Comparison of ENCODE assay signal across 8 cellular contexts in the genomic region with DNA sequence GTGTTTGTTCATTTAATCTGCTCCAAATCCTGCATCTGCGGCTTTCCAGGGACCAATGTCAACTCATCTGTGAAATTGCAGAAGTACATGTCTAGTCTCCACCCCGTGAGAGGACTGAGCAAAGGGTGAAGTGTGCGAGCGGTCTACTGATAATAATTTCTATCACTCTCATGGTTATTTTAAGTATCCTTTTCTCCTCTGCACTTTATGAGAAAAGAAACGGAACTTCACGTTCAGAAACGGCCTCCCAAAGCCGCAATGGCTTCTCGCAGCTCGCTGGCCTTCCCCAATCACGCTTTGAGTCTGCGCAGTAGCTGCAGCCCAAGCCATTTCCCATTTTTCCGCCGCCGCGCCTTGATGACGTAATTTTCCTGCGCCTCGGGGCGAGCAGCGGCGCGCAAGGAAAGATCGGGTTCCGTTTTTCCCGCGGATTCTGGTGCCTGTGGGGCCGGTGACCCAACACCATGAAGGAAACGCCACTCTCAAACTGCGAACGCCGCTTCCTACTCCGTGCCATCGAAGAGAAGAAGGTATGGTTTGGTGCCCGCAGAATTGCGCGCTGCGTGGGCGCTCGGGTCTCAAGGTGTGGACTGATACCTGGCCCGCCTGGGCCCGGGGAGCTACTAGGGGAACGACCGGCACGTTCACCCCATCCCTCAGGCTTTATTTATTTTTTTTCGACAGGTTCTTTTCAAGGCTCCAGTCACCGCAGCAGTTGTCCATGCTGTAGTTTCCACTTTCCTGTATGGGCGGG. TPM values are rescaled to one million over a fixed set of nuclear protein-coding genes. Genes with fewer than 3 reads are reported as not detected.
DNase-seq lines count a peak whose midpoint lies in the region; ATAC-seq, FAIRE-seq and TF ChIP-seq lines count a peak whose summit lies in the region.

A gene with protein sequence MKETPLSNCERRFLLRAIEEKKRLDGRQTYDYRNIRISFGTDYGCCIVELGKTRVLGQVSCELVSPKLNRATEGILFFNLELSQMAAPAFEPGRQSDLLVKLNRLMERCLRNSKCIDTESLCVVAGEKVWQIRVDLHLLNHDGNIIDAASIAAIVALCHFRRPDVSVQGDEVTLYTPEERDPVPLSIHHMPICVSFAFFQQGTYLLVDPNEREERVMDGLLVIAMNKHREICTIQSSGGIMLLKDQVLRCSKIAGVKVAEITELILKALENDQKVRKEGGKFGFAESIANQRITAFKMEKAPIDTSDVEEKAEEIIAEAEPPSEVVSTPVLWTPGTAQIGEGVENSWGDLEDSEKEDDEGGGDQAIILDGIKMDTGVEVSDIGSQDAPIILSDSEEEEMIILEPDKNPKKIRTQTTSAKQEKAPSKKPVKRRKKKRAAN (plus strand): TSS at position 363 of the 754 bp plus-strand sequence. CDS start 102 bp downstream, at position 465.

- no peaks in the 10 kb centered on the region for H3K27me3 ChIP-seq in endothelial cell of umbilical vein (ENCODE audit: control insufficient read depth in 2 of 2, insufficient read depth in 2 of 2, low read length in 2 of 2)

- peak; percentile 85 for ATAC-seq in GM21515 (IDR thresholded peaks at IDR 0.05; ENCODE audit: unreplicated experiment)

- peak within 1 kb of the TSS; percentile 95 for H3K9ac ChIP-seq in endothelial cell of umbilical vein (replicated peaks; ENCODE audit: extremely low read depth, insufficient read depth, low read length)

- H2AFZ ChIP-seq in OCI-LY7 (ENCODE audit: low read length) (peak within 1 kb of the TSS; percentile 96), endothelial cell of umbilical vein (ENCODE audit: low read depth, low read length) (peak within 1 kb of the TSS; percentile 97)

- H3K4me3 ChIP-seq in OCI-LY7 (ENCODE audit: low read depth, low read length, poor library complexity, severe bottlenecking) (peak within 1 kb of the TSS; percentile 95), endothelial cell of umbilical vein (replicated peaks in 1 of 3; ENCODE audit: insufficient read depth in 1 of 3, low read depth in 1 of 3, low read length in 3 of 3) (peak within 1 kb of the TSS; percentile 84 to 93 (median 84))

- dilution Hi-C loops in endothelial cell of umbilical vein (cut with MboI; ENCODE audit: extremely low pct_ligation_motif_present, low sequenced_read_pairs), result no loop called here

- H3K27ac ChIP-seq in OCI-LY7 (ENCODE audit: low read depth, low read length, poor library complexity, severe bottlenecking) (peak within 1 kb of the TSS; percentile 87), endothelial cell of umbilical vein (ENCODE audit: insufficient read depth, low read depth, low read length) (peak within 1 kb of the TSS; percentile 80)

- H3K36me3 ChIP-seq in OCI-LY7 (ENCODE audit: insufficient read depth, low read length) (peaks cover 36% of the 10 kb centered on the region), endothelial cell of umbilical vein (ENCODE audit: control insufficient read depth in 2 of 2, extremely low read depth in 1 of 2, insufficient read depth in 2 of 2, low read length in 2 of 2) (peaks cover 3 to 5% of the 10 kb centered on the region in 2 experiments)

- BruUV-seq in OCI-LY7 (replicated peaks; lab: Mats Ljungman, UMichigan), result no TSS peak
- BruUV-seq in endothelial cell of umbilical vein (replicated peaks; lab: Mats Ljungman, UMichigan), result TSS peak; percentile 73

- H3K9me1 ChIP-seq in endothelial cell of umbilical vein (replicated peaks; ENCODE audit: control insufficient read depth, extremely low read depth, insufficient read depth, low read length), result no peaks in the 10 kb centered on the region

- CTCF ChIA-PET in OCI-LY7 (lab: Charles Lee; ENCODE audit: unreplicated experiment) (no interaction called here), endothelial cell of umbilical vein (lab: Charles Lee) (interaction anchor here (0.8 to 1.4 kb wide), 3 partner anchors 11 to 23 kb away, joined by 3 to 6 read pairs (median 4); no protein-coding TSS in a partner anchor)

- H4K20me1 ChIP-seq in OCI-LY7 (ENCODE audit: insufficient read depth, low read length) (no peaks in the 10 kb centered on the region), endothelial cell of umbilical vein (replicated peaks; ENCODE audit: control insufficient read depth, extremely low read depth, insufficient read depth, low read length) (no peaks in the 10 kb centered on the region)

- intact Hi-C loops in OCI-LY7 (cut with micrococcal nuclease; ENCODE audit: unreplicated experiment), result loop anchor here (1.0 kb wide), 1 partner anchor 22 kb away; the partner anchor contains the start of gene CCNA2
- intact Hi-C loops in endothelial cell of umbilical vein (cut with micrococcal nuclease), result loop anchor here (1.0 kb wide), 3 partner anchors 22 to 104 kb away; partner anchors contain the start of genes BBS7 and CCNA2

- peak; percentile 91 for TF ChIP-seq POLR2A in endothelial cell of umbilical vein (IDR thresholded peaks at IDR 0.05; ENCODE audit: low read depth, low read length)

- POLR2A ChIA-PET in OCI-LY7 (lab: Charles Lee) (interaction anchor here (0.5 to 3.8 kb wide), 7 partner anchors 10 to 31 kb away, joined by 3 to 22 read pairs (median 6); partner anchors contain the start of gene CCNA2), endothelial cell of umbilical vein (lab: Charles Lee) (interaction anchor here (1.3 kb wide), 1 partner anchor 11 kb away, joined by 3 read pairs; no protein-coding TSS in a partner anchor)

- H3K79me2 ChIP-seq in OCI-LY7 (ENCODE audit: insufficient read depth, low read depth, low read length) (peaks cover 43% of the 10 kb centered on the region), endothelial cell of umbilical vein (ENCODE audit: control insufficient read depth, insufficient read depth, low read length) (peaks cover 15% of the 10 kb centered on the region)

- DNase-seq in D341Med (ENCODE audit: low spot score) (peak; percentile 95), HuH-7 (ENCODE audit: low spot score) (peak; percentile 52), OCI-LY7 (ENCODE audit: low spot score) (peak; percentile 93), activated T-cell treated with anti-CD3 and anti-CD28 coated beads for 1 hour (ENCODE audit: low read depth) (peak; percentile 95), endothelial cell of umbilical vein (ENCODE audit: low read depth, low spot score) (peak; percentile 96), middle frontal gyrus (ENCODE audit: extremely low spot score, low spot score) (peak; percentile 88)
- DNase-seq in stimulated activated CD8-positive, alpha-beta memory T cell treated with anti-CD3 and anti-CD28 coated beads, Interleukin-2, amount 100 ng/mL, for 48 hours (ENCODE audit: low read depth in 2 of 2), result peak; percentile 86 to 90

- no peaks in the 10 kb centered on the region for H3K9me2 ChIP-seq in OCI-LY7 (ENCODE audit: insufficient read depth, low read length)

- H3K9me3 ChIP-seq in OCI-LY7 (ENCODE audit: low read length), result no peaks in the 10 kb centered on the region
- H3K9me3 ChIP-seq in endothelial cell of umbilical vein (replicated peaks; ENCODE audit: control insufficient read depth, insufficient read depth, low read length), result no peaks in the 10 kb centered on the region

- peak; percentile 91 for FAIRE-seq in endothelial cell of umbilical vein (lab: Jason Lieb, UNC)

- peak within 1 kb of the TSS; percentile 97 for H3K4me2 ChIP-seq in OCI-LY7 (ENCODE audit: low read length)
- peak within 1 kb of the TSS; percentile 99 for H3K4me2 ChIP-seq in endothelial cell of umbilical vein (ENCODE audit: insufficient read depth, low read length)

- TF ChIP-seq CTCF in OCI-LY7 (conservative IDR thresholded peaks at IDR 0.05; ENCODE audit: low read length), result no peak
- TF ChIP-seq CTCF in endothelial cell of umbilical vein (IDR thresholded peaks at IDR 0.05; ENCODE audit: extremely low read depth in 1 of 2, insufficient read depth in 1 of 2, low read depth in 1 of 2, low read length in 2 of 2), result no peak

- H3K4me1 ChIP-seq in OCI-LY7 (ENCODE audit: insufficient read depth, low read length, poor library complexity, severe bottlenecking) (peaks cover 37% of the 10 kb centered on the region), endothelial cell of umbilical vein (ENCODE audit: control insufficient read depth, extremely low read depth, insufficient read depth, low read length) (peaks cover 11% of the 10 kb centered on the region)

TF ChIP-seq in endothelial cell of umbilical vein, 7 proteins besides CTCF, POLR2A, EP300 and RAD21:
- peak; percentile 44 for TF ChIP-seq JUN (IDR thresholded peaks at IDR 0.05; ENCODE audit: borderline replicate concordance, insufficient read depth, insufficient read length, low read depth)
- no peak for TF ChIP-seq EZH2 (IDR thresholded peaks at IDR 0.05; ENCODE audit: borderline replicate concordance, low read depth, low read length, severe bottlenecking)
- peak; percentile 90 for TF ChIP-seq POLR2AphosphoS5 (IDR thresholded peaks at IDR 0.05; ENCODE audit: insufficient read depth, low read depth, low read length)

RNA-seq across cellular contexts. Expression of the gene that starts here (rescaled TPM):
- 58.4 and 69.5 TPM in 2 replicates for total RNA-seq in OCI-LY7 (2014; rRNA removed; shearing (Covaris generic))
- total RNA-seq in OCI-LY7 (2022) (57.6 and 66.0 TPM in 2 replicates), endothelial cell of umbilical vein (46.3 and 47.2 TPM in 2 replicates)
- 14.1 and 19.0 TPM in 2 replicates for polyA plus RNA-seq in endothelial cell of umbilical vein
- 28.7 and 31.9 TPM in 2 replicates for polyA plus RNA-seq in endothelial cell of umbilical vein (2011; cell fraction: cytosol; rRNA removed)
- polyA plus RNA-seq in endothelial cell of umbilical vein (2011; cell fraction: nucleus; rRNA removed), result 37.7 and 57.3 TPM in 2 replicates
- polyA plus RNA-seq in endothelial cell of umbilical vein (2012), result 33.5 and 50.3 TPM in 2 replicates
- 37.0 and 40.5 TPM in 2 replicates for polyA minus RNA-seq in endothelial cell of umbilical vein
- polyA minus RNA-seq in endothelial cell of umbilical vein (2011; cell fraction: cytosol; rRNA and poly(A)+ RNA removed), result 18.7 TPM
- 30.4 and 40.4 TPM in 2 replicates for polyA minus RNA-seq in endothelial cell of umbilical vein (2011; cell fraction: nucleus; rRNA and poly(A)+ RNA removed)

Comparison
In these comparisons a context has a peak if more than half of its experiments do, and no peak if none do; other contexts are left out.
1. Peak in every context shown above with its lines: DNase-seq, ATAC-seq, H3K4me3 ChIP-seq and H3K27ac ChIP-seq.